In the genomic region with DNA sequence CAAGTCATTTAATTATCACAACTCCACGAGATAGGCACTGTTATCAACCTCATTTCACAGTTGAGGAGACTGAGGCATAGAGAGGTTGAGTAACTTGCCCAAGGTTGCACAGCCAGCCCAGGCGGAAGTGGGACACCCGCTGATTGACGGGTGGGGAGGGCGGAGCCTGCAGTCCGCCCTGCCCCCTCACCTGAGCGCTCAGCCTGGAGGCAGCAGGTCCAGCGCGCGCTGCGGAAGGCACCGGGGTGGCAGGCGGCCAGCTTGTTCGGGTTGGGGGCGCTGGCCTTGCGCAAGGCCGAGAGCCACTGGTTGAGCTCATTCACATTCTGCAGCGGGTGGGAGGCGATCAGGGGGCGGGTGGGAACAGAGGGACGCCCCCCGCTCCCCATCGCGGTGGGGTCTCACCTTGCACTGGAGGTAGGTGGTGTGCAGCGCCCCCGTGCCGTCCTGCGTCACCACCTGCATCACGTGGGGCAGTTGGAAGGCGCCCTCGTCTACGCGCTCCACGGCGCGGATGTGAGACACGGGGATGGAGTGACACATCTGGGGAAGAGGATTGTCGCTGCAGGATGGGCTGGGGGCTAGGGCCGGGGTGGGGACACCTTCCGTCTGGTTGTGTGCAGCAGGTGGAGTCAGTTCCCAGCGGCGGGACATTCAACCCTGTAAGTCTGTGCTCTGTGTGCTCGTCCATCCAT, we compare ENCODE assay signal across 10 cellular contexts. TPM values are rescaled to one million over a fixed set of nuclear protein-coding genes. Genes with fewer than 3 reads are reported as not detected.
DNase-seq lines count a peak whose midpoint lies in the region; ATAC-seq and TF ChIP-seq lines count a peak whose summit lies in the region.
"Had no signal": no experiment of that assay in that cellular context is flagged by ENCODE, and none has a peak within 500 bp of the region (broad histone marks: within the 10 kb centered on the region; RNA-seq: fewer than 3 reads in every experiment).

No MANE protein-coding gene starts in this region.

- H3K27ac ChIP-seq in 22Rv1, result 0 out of 2 replicates have a peak overlapping the region, but pooled peaks have one; percentile 20
- H3K27ac ChIP-seq in mesendoderm (ENCODE audit: low read depth, low read length), result no peak overlapping the region

- no peaks in the 10 kb centered on the region for H3K36me3 Mint-ChIP-seq in activated naive CD4-positive, alpha-beta T cell treated with anti-CD3 and anti-CD28 coated beads, Interleukin-2, amount 10 ng/mL, durations not matched to agents 7 days and 5 days
- H3K36me3 Mint-ChIP-seq in type B pancreatic cell, result no peaks in the 10 kb centered on the region

- no peak overlapping the region for H3K4me3 ChIP-seq in mesendoderm (ENCODE audit: low read length)

- H2BK15ac ChIP-seq in mesendoderm (replicated peaks; ENCODE audit: low read depth), result no peak overlapping the region

- no peak overlapping the region for H4K8ac ChIP-seq in mesendoderm (ENCODE audit: low read depth, low read length)

- H2BK120ac ChIP-seq in mesendoderm (ENCODE audit: low read depth, low read length), result no peak overlapping the region

- peak overlapping the region; percentile 18 for H3K9ac ChIP-seq in mesendoderm (ENCODE audit: low read length)

- H2BK5ac ChIP-seq in mesendoderm (ENCODE audit: low read length), result no peak overlapping the region

- H3K4me3 Mint-ChIP-seq in activated naive CD4-positive, alpha-beta T cell treated with anti-CD3 and anti-CD28 coated beads, Interleukin-2, amount 10 ng/mL, durations not matched to agents 7 days and 5 days, result peak overlapping the region; percentile 71
- peak overlapping the region; percentile 80 for H3K4me3 Mint-ChIP-seq in type B pancreatic cell

- H2AK5ac ChIP-seq in mesendoderm (ENCODE audit: low read length), result no peak overlapping the region

- TF ChIP-seq CTCF in 22Rv1 (IDR thresholded peaks at IDR 0.05) (peak; percentile 51), type B pancreatic cell (conservative IDR thresholded peaks at IDR 0.05) (no peak)

- H3K79me1 ChIP-seq in mesendoderm (ENCODE audit: low read length), result no peaks in the 10 kb centered on the region

- H3K56ac ChIP-seq in mesendoderm (ENCODE audit: low read length), result peak overlapping the region; percentile 78

- H3K4me1 Mint-ChIP-seq in activated naive CD4-positive, alpha-beta T cell treated with anti-CD3 and anti-CD28 coated beads, Interleukin-2, amount 10 ng/mL, durations not matched to agents 7 days and 5 days, result peaks cover 11% of the 10 kb centered on the region
- H3K4me1 Mint-ChIP-seq in type B pancreatic cell (ENCODE audit: unreplicated experiment), result no peaks in the 10 kb centered on the region

- H3K18ac ChIP-seq in mesendoderm (ENCODE audit: low read length), result no peak overlapping the region

- H3K4ac ChIP-seq in mesendoderm (ENCODE audit: low read depth, low read length), result no peak overlapping the region

- H3K27me3 Mint-ChIP-seq in activated naive CD4-positive, alpha-beta T cell treated with anti-CD3 and anti-CD28 coated beads, Interleukin-2, amount 10 ng/mL, durations not matched to agents 7 days and 5 days, result peaks cover 29% of the 10 kb centered on the region
- H3K27me3 Mint-ChIP-seq in type B pancreatic cell, result peaks cover 44% of the 10 kb centered on the region

- CTCF ChIA-PET in activated naive CD4-positive, alpha-beta T cell treated with anti-CD3 and anti-CD28 coated beads, Interleukin-2, amount 10 ng/mL, durations not matched to agents 7 days and 5 days (lab: Charles Lee), result interaction anchor here (0.9 to 1.2 kb wide), 2 partner anchors 29 to 31 kb away, joined by 3 read pairs; no protein-coding TSS in a partner anchor

- no peak overlapping the region for H4K5ac ChIP-seq in mesendoderm (ENCODE audit: low read length)

- H3K4me2 ChIP-seq in mesendoderm (ENCODE audit: low read length), result peak overlapping the region; percentile 6

- no peaks in the 10 kb centered on the region for H3K79me2 ChIP-seq in mesendoderm (ENCODE audit: control insufficient read depth, insufficient read depth, low read length)

- no CpG with 5 or more reads among the region's 43 CpGs for WGBS in mesendoderm (ENCODE audit: extremely low coverage, insufficient coverage, low lambda C conversion rate)

- DNase-seq in NCI-H69 (lab: John Stamatoyannopoulos, UW), result peak; percentile 93
- DNase-seq in activated naive CD4-positive, alpha-beta T cell treated with anti-CD3 and anti-CD28 coated beads, Interleukin-2, amount 10 ng/mL, durations not matched to agents 7 days and 5 days, result peak; percentile 79
- peak; percentile 89 for DNase-seq in mesendoderm
- no peak for DNase-seq in type B pancreatic cell (ENCODE audit: extremely low spot score, unreplicated experiment)

- no peaks in the 10 kb centered on the region for H3K9me3 Mint-ChIP-seq in activated naive CD4-positive, alpha-beta T cell treated with anti-CD3 and anti-CD28 coated beads, Interleukin-2, amount 10 ng/mL, durations not matched to agents 7 days and 5 days
- no peaks in the 10 kb centered on the region for H3K9me3 Mint-ChIP-seq in type B pancreatic cell

- H3K27me3 ChIP-seq in mesendoderm (ENCODE audit: insufficient read depth, low read length, poor library complexity), result no peaks in the 10 kb centered on the region

- ATAC-seq in HG02763 (IDR thresholded peaks at IDR 0.05; ENCODE audit: unreplicated experiment) (no peak), HG03175 (IDR thresholded peaks at IDR 0.05; ENCODE audit: unreplicated experiment) (no peak), HG02610 (IDR thresholded peaks at IDR 0.05; ENCODE audit: unreplicated experiment) (no peak)

- no peak overlapping the region for H3K23ac ChIP-seq in mesendoderm (ENCODE audit: low read length)

- no peaks in the 10 kb centered on the region for H3K4me1 ChIP-seq in mesendoderm (ENCODE audit: control insufficient read depth, low read depth, low read length)

- H3K27ac Mint-ChIP-seq in activated naive CD4-positive, alpha-beta T cell treated with anti-CD3 and anti-CD28 coated beads, Interleukin-2, amount 10 ng/mL, durations not matched to agents 7 days and 5 days, result peak overlapping the region; percentile 26
- H3K27ac Mint-ChIP-seq in type B pancreatic cell, result no peak overlapping the region

- H3K36me3 ChIP-seq in mesendoderm (ENCODE audit: control insufficient read depth, insufficient read depth, low read length), result no peaks in the 10 kb centered on the region

RNA-seq across cellular contexts. Expression of gene RASAL1, which starts 31.7 kb away (rescaled TPM):
- polyA plus RNA-seq in mesendoderm (2013, experiment 1 of 2), result 1.3 TPM
- 1.2 TPM for polyA plus RNA-seq in mesendoderm (2013, experiment 2 of 2)
- total RNA-seq in type B pancreatic cell (ENCODE audit: low replicate concordance), result 0.58 and 2.7 TPM in 2 replicates
- total RNA-seq: RPMI7951 had no signal
- polyA plus RNA-seq: BJ had no signal

RNA-seq across cellular contexts. Expression of gene CFAP73, which starts 45.6 kb away (rescaled TPM):
- polyA plus RNA-seq in mesendoderm (2013, experiment 1 of 2), result 0.03 TPM
- polyA plus RNA-seq in mesendoderm (2013, experiment 2 of 2), result not detected
- total RNA-seq in type B pancreatic cell (ENCODE audit: low replicate concordance), result 0.27 and 0.81 TPM in 2 replicates
- total RNA-seq: RPMI7951 had no signal
- polyA plus RNA-seq: BJ had no signal

RNA-seq across cellular contexts. Expression of gene DTX1, which starts 47.4 kb away (rescaled TPM):
- 1.9 TPM for polyA plus RNA-seq in mesendoderm (2013, experiment 1 of 2)
- polyA plus RNA-seq in mesendoderm (2013, experiment 2 of 2), result 1.7 TPM
- 1.4 and 2.4 TPM in 2 replicates for total RNA-seq in type B pancreatic cell (ENCODE audit: low replicate concordance)
- total RNA-seq: RPMI7951 had no signal
- polyA plus RNA-seq: BJ had no signal
